ENCODE assay signal across 8 cellular contexts in genomic region chr13:25301347-25302113, GRCh38. TPM values are rescaled to one million over a fixed set of nuclear protein-coding genes. Genes with fewer than 3 reads are reported as not detected.
A peak's percentile ranks its signal among the peaks of the same experiment; 100 is the strongest.
DNase-seq lines count a peak whose midpoint lies in the region; ATAC-seq and TF ChIP-seq lines count a peak whose summit lies in the region.

Gene NUP58 (plus strand): TSS chr13:25301625. CDS start chr13:25301774, 149 bp downstream.

- intact Hi-C loops in A673 (cut with micrococcal nuclease; ENCODE audit: unreplicated experiment) (loop anchor here (5.0 kb wide), 1 partner anchor 129 kb away; the partner anchor contains the start of gene AMER2), breast epithelium (cut with DNase I; ENCODE audit: low total_unique reads) (no loop called here)

- H3K27ac ChIP-seq in A673 (ENCODE audit: low read depth, low read length, poor library complexity, severe bottlenecking) (peak within 1 kb of the TSS; percentile 91), VCaP (peak within 1 kb of the TSS; percentile 88), breast epithelium (peak within 1 kb of the TSS; percentile 91 to 94), iPS-18a (ENCODE audit: low read length) (no peak within 1 kb of the TSS)

- no TSS peak for BruUV-seq in A673 (replicated peaks; lab: Mats Ljungman, UMichigan)

- peaks cover 26% of the 10 kb centered on the region for H3K36me3 ChIP-seq in A673 (ENCODE audit: insufficient read depth, low read length, poor library complexity, severe bottlenecking)
- no peaks in the 10 kb centered on the region for H3K36me3 ChIP-seq in breast epithelium
- peaks cover 13% of the 10 kb centered on the region for H3K36me3 ChIP-seq in iPS-18a (ENCODE audit: control insufficient read depth, low read depth, low read length)
- peaks cover 18% of the 10 kb centered on the region for H3K36me3 ChIP-seq in skeletal muscle satellite cell (ENCODE audit: insufficient read depth, low read length)

- DNase-seq in A673 (ENCODE audit: low spot score) (peak; percentile 97), NCI-H2196 treated with DMSO at 0.1 percent for 48 hours (lab: John Stamatoyannopoulos, UW; ENCODE audit: unreplicated experiment) (peak; percentile 55), breast epithelium (ENCODE audit: low spot score in 2 of 2) (peak; percentile 92 to 94)

- no peaks in the 10 kb centered on the region for H3K9me3 ChIP-seq in A673 (ENCODE audit: low read depth, low read length, poor library complexity, severe bottlenecking)
- no peaks in the 10 kb centered on the region for H3K9me3 ChIP-seq in breast epithelium
- H3K9me3 ChIP-seq in iPS-18a (ENCODE audit: control insufficient read depth, low read depth, low read length), result no peaks in the 10 kb centered on the region
- no peaks in the 10 kb centered on the region for H3K9me3 ChIP-seq in skeletal muscle satellite cell (replicated peaks; ENCODE audit: low read length)

- H3K4me1 ChIP-seq in A673 (ENCODE audit: insufficient read depth, low read length, poor library complexity, severe bottlenecking) (peaks cover 12% of the 10 kb centered on the region), breast epithelium (peaks cover 0 to 6% of the 10 kb centered on the region in 2 donors), iPS-18a (ENCODE audit: control insufficient read depth, low read depth, low read length) (no peaks in the 10 kb centered on the region), skeletal muscle satellite cell (ENCODE audit: control insufficient read depth, insufficient read depth, low read length) (peaks cover 14% of the 10 kb centered on the region)

- TF ChIP-seq CTCF in A673 (conservative IDR thresholded peaks at IDR 0.05; ENCODE audit: low read depth, low read length) (no peak), VCaP (conservative IDR thresholded peaks at IDR 0.05) (no peak), breast epithelium (IDR thresholded peaks at IDR 0.05) (no peak)

- peak within 1 kb of the TSS; percentile 75 for H3K4me2 ChIP-seq in skeletal muscle satellite cell (ENCODE audit: low read length)

- CTCF ChIA-PET in A673 (lab: Charles Lee), result no interaction called here

- peak; percentile 90 for ATAC-seq in GM18870 (IDR thresholded peaks at IDR 0.05; ENCODE audit: unreplicated experiment)
- peak; percentile 99 for ATAC-seq in HG03135 (IDR thresholded peaks at IDR 0.05; ENCODE audit: unreplicated experiment)

- H3K4me3 ChIP-seq in A673 (ENCODE audit: low read depth, low read length, poor library complexity, severe bottlenecking) (peak within 1 kb of the TSS; percentile 79), breast epithelium (peak within 1 kb of the TSS; percentile 73 to 91 (median 82)), iPS-18a (ENCODE audit: low read length) (peak within 1 kb of the TSS; percentile 93), skeletal muscle satellite cell (ENCODE audit: low read length) (peak within 1 kb of the TSS; percentile 81)

- H3K27me3 ChIP-seq in A673 (replicated peaks; ENCODE audit: insufficient read depth, low read depth, low read length, poor library complexity) (no peaks in the 10 kb centered on the region), breast epithelium (no peaks in the 10 kb centered on the region), iPS-18a (ENCODE audit: control insufficient read depth, insufficient read depth, low read length) (peaks cover 24% of the 10 kb centered on the region), skeletal muscle satellite cell (ENCODE audit: control insufficient read depth, insufficient read depth, low read length) (peaks cover 6% of the 10 kb centered on the region)

- peak; percentile 40 for TF ChIP-seq POLR2A in breast epithelium (IDR thresholded peaks at IDR 0.05)

- peak within 1 kb of the TSS; percentile 82 for H3K9ac ChIP-seq in iPS-18a (ENCODE audit: low read length)
- H3K9ac ChIP-seq in skeletal muscle satellite cell (ENCODE audit: low read depth, low read length), result peak within 1 kb of the TSS; percentile 90

- POLR2A ChIA-PET in A673 (lab: Charles Lee; ENCODE audit: low non-redundant PET), result interaction anchor here (0.7 kb wide), 1 partner anchor 44 kb away, joined by 17 read pairs; no protein-coding TSS in a partner anchor

RNA-seq across cellular contexts. Expression of gene NUP58, which starts in this region (rescaled TPM):
- total RNA-seq in A673 (2021), result 101 TPM in 2 replicates
- 10 to 100 TPM; 35.0 to 81.5 (median 68.2) TPM for total RNA-seq in breast epithelium
- 59.6 and 64.4 TPM in 2 replicates for total RNA-seq in skeletal muscle satellite cell (2012; rRNA removed)
